20 cellular contexts compared by ENCODE assay signal in genomic region chr19:4054471-4055208, GRCh38.
"Had no signal": no experiment of that assay in that cellular context is flagged by ENCODE, and none has a peak within 500 bp of the region (broad histone marks: within the 10 kb centered on the region; RNA-seq: fewer than 3 reads in every experiment).

No MANE protein-coding gene starts in this region.

- H3K27ac Mint-ChIP-seq: activated naive CD4-positive, alpha-beta T cell treated with anti-CD3 and anti-CD28 coated beads, Interleukin-2, amount 50 U/mL, for 72 hours; activated T-helper 1 cell treated with anti-CD3 and anti-CD28 coated beads, Interleukin-12 subunit alpha, Interleukin-12 subunit beta, Interleukin-2, Interleukin-4 antibody, amounts not matched to agents 30 ng/mL and 10 ng/mL and 1 ng/mL, durations not matched to agents 14 hours and 24 hours and 36 hours; stimulated activated naive B cell treated with anti-CD40 and anti-IgM and Interleukin-4, amounts not matched to agents 10 μg/mL and 1 μg/mL and 100 μg/mL, for 72 hours had no signal

- H2AFZ ChIP-seq: hepatocyte had no signal

- H3K27ac ChIP-seq: hepatocyte, neutrophil, pancreas, tibial artery, vagina, VCaP had no signal

- H3K27me3 ChIP-seq: adrenal gland, hepatocyte, neutrophil, pancreas, tibial artery, vagina had no signal

- H3K4me3 ChIP-seq: adrenal gland, hepatocyte, pancreas, tibial artery, vagina had no signal

- H3K4me3 Mint-ChIP-seq: activated T-helper 1 cell treated with anti-CD3 and anti-CD28 coated beads, Interleukin-12 subunit alpha, Interleukin-12 subunit beta, Interleukin-2, Interleukin-4 antibody, amounts not matched to agents 30 ng/mL and 10 ng/mL and 1 ng/mL, durations not matched to agents 14 hours and 24 hours and 36 hours; naive B cell; stimulated activated naive B cell treated with anti-CD40 and anti-IgM and Interleukin-4, amounts not matched to agents 10 μg/mL and 1 μg/mL and 100 μg/mL, for 72 hours had no signal

- H3K4me2 ChIP-seq: hepatocyte had no signal

- H3K27me3 Mint-ChIP-seq: naive B cell; stimulated activated naive B cell treated with anti-CD40 and anti-IgM and Interleukin-4, amounts not matched to agents 10 μg/mL and 1 μg/mL and 100 μg/mL, for 72 hours had no signal

- ATAC-seq: activated naive CD4-positive, alpha-beta T cell treated with anti-CD3 and anti-CD28 coated beads, Interleukin-2, amount 50 U/mL, for 72 hours; left cardiac atrium; pancreas; sciatic nerve; stimulated activated naive B cell treated with anti-CD40 and anti-IgM and Interleukin-4, amounts not matched to agents 10 μg/mL and 1 μg/mL and 100 μg/mL, for 72 hours had no signal

- H3K9me3 Mint-ChIP-seq: activated T-helper 1 cell treated with anti-CD3 and anti-CD28 coated beads, Interleukin-12 subunit alpha, Interleukin-12 subunit beta, Interleukin-2, Interleukin-4 antibody, amounts not matched to agents 30 ng/mL and 10 ng/mL and 1 ng/mL, durations not matched to agents 14 hours and 24 hours and 36 hours had no signal

- DNase-seq: activated CD4-positive, alpha-beta T cell treated with anti-CD3 and anti-CD28 coated beads for 1 hour; activated CD4-positive, alpha-beta T cell treated with anti-CD3 and anti-CD28 coated beads, Interleukin-2, amount 50 U/mL, for 4 hours; activated gamma-delta T cell treated with Interleukin-2 at 50 U/mL for 16 hours; activated T-cell treated with anti-CD3 and anti-CD28 coated beads for 4 hours; dermis blood vessel endothelial cell; left cardiac atrium; naive B cell; stimulated activated naive B cell treated with anti-CD40 and anti-IgM and Interleukin-4, amounts not matched to agents 10 μg/mL and 1 μg/mL and 100 μg/mL, for 72 hours; SW 1271; T-helper 2 cell; tibial artery had no signal

- H3K9me3 ChIP-seq: adrenal gland, neutrophil, pancreas, tibial artery, vagina had no signal
